15 cellular contexts compared by ENCODE assay signal in the genomic region with DNA sequence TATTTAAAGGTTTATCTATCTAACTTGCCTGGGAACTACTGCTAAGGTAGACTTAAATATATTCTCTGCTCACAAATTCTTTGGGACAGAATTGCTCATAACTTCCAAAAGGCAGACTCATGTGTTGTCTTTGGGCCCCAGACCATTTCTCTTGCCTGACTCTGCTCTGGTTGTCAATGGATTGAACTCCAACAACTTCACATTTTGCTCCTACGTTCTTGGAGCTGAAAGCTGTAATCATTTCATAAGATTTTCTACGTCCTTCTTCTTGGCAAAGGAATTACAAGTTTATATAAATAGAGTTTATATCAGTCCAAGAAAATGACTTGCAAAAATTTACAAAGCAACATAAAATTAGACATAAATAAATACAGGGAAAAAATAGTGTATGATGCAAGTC. TPM values are rescaled to one million over a fixed set of nuclear protein-coding genes. Genes with fewer than 3 reads are reported as not detected.
DNase-seq lines count a peak whose midpoint lies in the region; ATAC-seq and TF ChIP-seq lines count a peak whose summit lies in the region.
"Had no signal": no experiment of that assay in that cellular context is flagged by ENCODE, and none has a peak within 500 bp of the region (broad histone marks: within the 10 kb centered on the region; RNA-seq: fewer than 3 reads in every experiment).

No MANE protein-coding gene starts in this region.

- H3K9ac ChIP-seq in GM23248 = no peak overlapping the region

- intact Hi-C loops in ascending aorta (cut with DNase I) = loop anchor here (2.0 kb wide), 1 partner anchor 33 kb away; the partner anchor contains the start of gene PPM1B

- no peak overlapping the region for H3K4me3 ChIP-seq in GM23248
- no peak overlapping the region for H3K4me3 ChIP-seq in ascending aorta
- H3K4me3 ChIP-seq in hepatocyte = no peak overlapping the region
- H3K4me3 ChIP-seq in thoracic aorta = no peak overlapping the region
- H3K4me3 ChIP-seq: cardiac muscle cell, heart right ventricle, right atrium auricular region had no signal

- peak; percentile 66 for DNase-seq in GM23248
- DNase-seq in ascending aorta (ENCODE audit: low spot score in 2 of 2) = no peak
- DNase-seq in hepatocyte (ENCODE audit: low spot score) = no peak
- no peak for DNase-seq in thoracic aorta (ENCODE audit: low spot score)
- no peak for DNase-seq in HK-2 (ENCODE audit: unreplicated experiment)
- DNase-seq in cerebellum (ENCODE audit: low spot score) = no peak
- no peak for DNase-seq in UCSD-AML1 (lab: John Stamatoyannopoulos, UW; ENCODE audit: unreplicated experiment)
- DNase-seq in NCI-H2107 treated with DMSO at 0.1 percent for 48 hours (lab: John Stamatoyannopoulos, UW; ENCODE audit: unreplicated experiment) = no peak
- DNase-seq: activated effector memory CD4-positive, alpha-beta T cell treated with anti-CD3 and anti-CD28 coated beads, Interleukin-2, amount 50 U/mL, for 16 hours; heart right ventricle; NCI-H2171 treated with DMSO at 0.1 percent for 48 hours; stimulated activated naive CD4-positive, alpha-beta T cell had no signal

- no peaks in the 10 kb centered on the region for H3K9me3 ChIP-seq in GM23248 (ENCODE audit: low read depth)
- H3K9me3 ChIP-seq in ascending aorta = no peaks in the 10 kb centered on the region
- no peaks in the 10 kb centered on the region for H3K9me3 ChIP-seq in hepatocyte (ENCODE audit: low read depth)
- no peaks in the 10 kb centered on the region for H3K9me3 ChIP-seq in thoracic aorta

- H3K27ac ChIP-seq in GM23248 (peak overlapping the region; percentile 23), ascending aorta (peak overlapping the region; percentile 51 to 66), hepatocyte (peak overlapping the region; percentile 5), thoracic aorta (peak overlapping the region; percentile 70 to 83)
- H3K27ac ChIP-seq: cardiac muscle cell, heart right ventricle, right atrium auricular region had no signal

- H3K79me2 ChIP-seq in GM23248 (ENCODE audit: insufficient read depth) = no peaks in the 10 kb centered on the region
- no peaks in the 10 kb centered on the region for H3K79me2 ChIP-seq in hepatocyte

- WGBS in GM23248 (ENCODE audit: low coverage in 1 of 2, low lambda C conversion rate in 2 of 2, missing lambda C conversion rate in 2 of 2), 2 experiments = 36 to 37% methylated on average over 2 of the region's 2 CpGs
- WGBS in hepatocyte (ENCODE audit: low lambda C conversion rate, missing lambda C conversion rate) = 57% methylated on average over 2 of the region's 2 CpGs

- H2AFZ ChIP-seq in GM23248 (no peak overlapping the region), hepatocyte (no peak overlapping the region)

- no peaks in the 10 kb centered on the region for H3K9me2 ChIP-seq in GM23248 (ENCODE audit: insufficient read depth)
- H3K9me2 ChIP-seq in hepatocyte (replicated peaks; ENCODE audit: insufficient read depth) = no peaks in the 10 kb centered on the region

- H3K36me3 ChIP-seq in GM23248 (ENCODE audit: low read depth) (no peaks in the 10 kb centered on the region), ascending aorta (no peaks in the 10 kb centered on the region), hepatocyte (replicated peaks; ENCODE audit: insufficient read depth, low read depth) (no peaks in the 10 kb centered on the region), thoracic aorta (no peaks in the 10 kb centered on the region)
- H3K36me3 ChIP-seq: cardiac muscle cell, heart right ventricle, right atrium auricular region had no signal

- peak; percentile 43 for ATAC-seq in thoracic aorta (ENCODE audit: insufficient number of reproducible peaks, low FRiP score, low read depth)
- ATAC-seq: heart right ventricle; natural killer cell treated with Interleukin-12 subunit alpha and Interleukin-12 subunit beta and Interleukin-15 and Interleukin-18, amount 100 ng/mL, for 72 hours had no signal

- no peaks in the 10 kb centered on the region for H4K20me1 ChIP-seq in GM23248 (ENCODE audit: insufficient read depth)
- no peaks in the 10 kb centered on the region for H4K20me1 ChIP-seq in hepatocyte (ENCODE audit: insufficient read depth, poor library complexity, severe bottlenecking)

- H3K4me2 ChIP-seq in GM23248 (ENCODE audit: unreplicated experiment) = peak overlapping the region; percentile 27
- H3K4me2 ChIP-seq in hepatocyte = no peak overlapping the region

- no peaks in the 10 kb centered on the region for H3K27me3 ChIP-seq in GM23248 (replicated peaks; ENCODE audit: insufficient read depth)
- H3K27me3 ChIP-seq in ascending aorta = no peaks in the 10 kb centered on the region
- no peaks in the 10 kb centered on the region for H3K27me3 ChIP-seq in hepatocyte
- H3K27me3 ChIP-seq in thoracic aorta (replicated peaks; ENCODE audit: insufficient read depth) = no peaks in the 10 kb centered on the region
- H3K27me3 ChIP-seq: cardiac muscle cell, heart right ventricle, right atrium auricular region had no signal

- H3K4me1 ChIP-seq in GM23248 (ENCODE audit: insufficient read depth) = peaks cover 14% of the 10 kb centered on the region
- H3K4me1 ChIP-seq in ascending aorta = peaks cover 0 to 5% of the 10 kb centered on the region in 2 donors
- H3K4me1 ChIP-seq in hepatocyte (ENCODE audit: insufficient read depth) = no peaks in the 10 kb centered on the region
- peaks cover 4 to 30% of the 10 kb centered on the region in 2 donors for H3K4me1 ChIP-seq in thoracic aorta (ENCODE audit: control insufficient read depth in 1 of 2, low read depth in 2 of 2)

- H3F3A ChIP-seq in GM23248 (ENCODE audit: insufficient read depth) = peaks cover 15% of the 10 kb centered on the region; the same call in 1 of the 2 replicates

- no peak for TF ChIP-seq CTCF in ascending aorta (IDR thresholded peaks at IDR 0.05)
- TF ChIP-seq CTCF in hepatocyte (IDR thresholded peaks at IDR 0.05; ENCODE audit: poor library complexity) = no peak
- no peak for TF ChIP-seq CTCF in thoracic aorta (IDR thresholded peaks at IDR 0.05)

- in situ Hi-C loops in GM23248 (cut with MboI) = no loop called here

RNA-seq across cellular contexts. Expression of gene PPM1B, which starts 32.9 kb away (rescaled TPM):
- 17.4 and 24.4 TPM in 2 replicates for total RNA-seq in GM23248 (2014; rRNA removed; shearing (Covaris generic))
- polyA plus RNA-seq in GM23248 (2016; fragmentation: Nextera tagmentation; extraction: Ambion mirVana) = 19.7 and 23.1 TPM in 2 replicates
- 27.9 TPM for total RNA-seq in ascending aorta
- 48.1 and 49.1 TPM in 2 replicates for total RNA-seq in hepatocyte
- polyA plus RNA-seq in hepatocyte = 36.0 and 39.1 TPM in 2 replicates
- total RNA-seq in thoracic aorta = 10 to 100 TPM; 69.9 to 99.3 TPM
- 81.0 TPM for total RNA-seq in cerebellum

Comparison
In these comparisons a context has a peak if more than half of its experiments do, and no peak if none do; other contexts are left out.
1. H3K27ac ChIP-seq: peak in every context shown above with its lines; median percentile 76 in thoracic aorta; 58 in ascending aorta; 23 in GM23248; 5 in hepatocyte.